Comparison of ENCODE assay signal across 23 cellular contexts in genomic region chr5:53199882-53200281, GRCh38.
A peak's percentile ranks its signal among the peaks of the same experiment; 100 is the strongest.
DNase-seq lines count a peak whose midpoint lies in the region; ATAC-seq, FAIRE-seq and TF ChIP-seq lines count a peak whose summit lies in the region.
"Had no signal": no experiment of that assay in that cellular context is flagged by ENCODE, and none has a peak within 500 bp of the region (broad histone marks: within the 10 kb centered on the region; RNA-seq: fewer than 3 reads in every experiment).

No MANE protein-coding gene starts in this region.

- dilution Hi-C loops in endothelial cell of umbilical vein (cut with MboI; ENCODE audit: extremely low pct_ligation_motif_present, low sequenced_read_pairs) = no loop called here

- no peaks in the 10 kb centered on the region for H3F3A ChIP-seq in SU-DHL-6 (ENCODE audit: insufficient read depth)

- POLR2A ChIA-PET in HepG2 (lab: Yijun Ruan, JAX) = no interaction called here
- POLR2A ChIA-PET in endothelial cell of umbilical vein (lab: Charles Lee) = no interaction called here

- FAIRE-seq in HepG2 (lab: Jason Lieb, UNC) (no peak), endothelial cell of umbilical vein (lab: Jason Lieb, UNC) (no peak)
- FAIRE-seq: A204.1, GM12891, GM19239 had no signal

- H3K4me2 ChIP-seq in HepG2 (ENCODE audit: low read depth, low read length) (no peak overlapping the region), SU-DHL-6 (ENCODE audit: low read depth, low read length, poor library complexity, severe bottlenecking) (peak overlapping the region; percentile 34), endothelial cell of umbilical vein (ENCODE audit: insufficient read depth, low read length) (no peak overlapping the region)
- H3K4me2 ChIP-seq: BLaER1, GM23338 had no signal

- H3K27me3 ChIP-seq in HepG2 (ENCODE audit: control insufficient read depth in 1 of 2, insufficient read depth in 2 of 2, low read length in 2 of 2) = no peaks in the 10 kb centered on the region
- no peaks in the 10 kb centered on the region for H3K27me3 ChIP-seq in right lobe of liver
- no peaks in the 10 kb centered on the region for H3K27me3 ChIP-seq in SU-DHL-6 (ENCODE audit: low read length)
- H3K27me3 ChIP-seq in endothelial cell of umbilical vein (ENCODE audit: control insufficient read depth in 2 of 2, insufficient read depth in 2 of 2, low read length in 2 of 2) = peaks cover 5 to 8% of the 10 kb centered on the region in 2 experiments
- H3K27me3 ChIP-seq: BLaER1 had no signal

- TF ChIP-seq EP300 in HepG2 (IDR thresholded peaks at IDR 0.05; ENCODE audit: low read depth in 2 of 2, low read length in 2 of 2) (no peak), HepG2 (CRISPR knock-in tag; IDR thresholded peaks at IDR 0.05; ENCODE audit: borderline replicate concordance) (no peak)

- in situ Hi-C loops in HepG2 (cut with HindIII; ENCODE audit: extremely low pct_ligation_motif_present, low pct_unique_long_range_greater_than_20kb) = no loop called here

- no peaks in the 10 kb centered on the region for H3K4me1 ChIP-seq in HepG2 (ENCODE audit: insufficient read depth, low read length)
- no peaks in the 10 kb centered on the region for H3K4me1 ChIP-seq in right lobe of liver
- no peaks in the 10 kb centered on the region for H3K4me1 ChIP-seq in endothelial cell of umbilical vein (ENCODE audit: control insufficient read depth, extremely low read depth, insufficient read depth, low read length)
- H3K4me1 ChIP-seq: BLaER1, Caco-2 had no signal

- H3K4me3 ChIP-seq in HepG2 (replicated peaks in 1 of 3; ENCODE audit: insufficient read depth in 1 of 3, low read depth in 2 of 3, low read length in 3 of 3) (no peak overlapping the region), right lobe of liver (no peak overlapping the region), SU-DHL-6 (ENCODE audit: insufficient read depth, low read length, poor library complexity, severe bottlenecking) (no peak overlapping the region), endothelial cell of umbilical vein (replicated peaks in 1 of 3; ENCODE audit: insufficient read depth in 1 of 3, low read depth in 1 of 3, low read length in 3 of 3) (no peak overlapping the region)
- H3K4me3 ChIP-seq: BLaER1, GM23338 had no signal

- CTCF ChIA-PET in HepG2 (lab: Yijun Ruan, JAX; ENCODE audit: low intra/inter-chr PET ratio, low total read pairs) = no interaction called here
- CTCF ChIA-PET in endothelial cell of umbilical vein (lab: Charles Lee) = no interaction called here

- H3K27ac ChIP-seq in HepG2 (ENCODE audit: extremely low read length, insufficient read depth, low read length) (no peak overlapping the region), right lobe of liver (no peak overlapping the region), SU-DHL-6 (ENCODE audit: low read depth, low read length) (peak overlapping the region; percentile 41), endothelial cell of umbilical vein (ENCODE audit: insufficient read depth, low read depth, low read length) (no peak overlapping the region)
- H3K27ac ChIP-seq: 22Rv1, BLaER1, C4-2B had no signal

- TF ChIP-seq POLR2A in HepG2 (IDR thresholded peaks at IDR 0.05; ENCODE audit: insufficient read depth in 1 of 2, low read depth in 2 of 2, low read length in 2 of 2) (no peak), right lobe of liver (IDR thresholded peaks at IDR 0.05) (no peak), endothelial cell of umbilical vein (IDR thresholded peaks at IDR 0.05; ENCODE audit: low read depth, low read length) (no peak)

- no peak overlapping the region for H2AFZ ChIP-seq in HepG2 (ENCODE audit: low read length)
- peak overlapping the region; percentile 92 for H2AFZ ChIP-seq in SU-DHL-6 (ENCODE audit: low read depth, low read length, severe bottlenecking)
- peak overlapping the region; percentile 43 for H2AFZ ChIP-seq in endothelial cell of umbilical vein (ENCODE audit: low read depth, low read length)

- intact Hi-C loops in HepG2 (cut with micrococcal nuclease; ENCODE audit: unreplicated experiment) (no loop called here), right lobe of liver (cut with DNase I) (no loop called here), endothelial cell of umbilical vein (cut with micrococcal nuclease) (no loop called here)

- BruUV-seq in HepG2 (replicated peaks; lab: Mats Ljungman, UMichigan) (no TSS peak), endothelial cell of umbilical vein (replicated peaks; lab: Mats Ljungman, UMichigan) (no TSS peak)

- TF ChIP-seq RAD21 in HepG2 (CRISPR knock-in tag; IDR thresholded peaks at IDR 0.05) = no peak

- H3K9ac ChIP-seq in HepG2 (ENCODE audit: insufficient read depth, low read depth, low read length) = no peak overlapping the region
- H3K9ac ChIP-seq in SU-DHL-6 (ENCODE audit: low read length) = no peak overlapping the region
- H3K9ac ChIP-seq in endothelial cell of umbilical vein (replicated peaks; ENCODE audit: extremely low read depth, insufficient read depth, low read length) = no peak overlapping the region
- H3K9ac ChIP-seq: BLaER1 had no signal

- ATAC-seq in HepG2 (no peak), right lobe of liver (no peak), GM18867 (IDR thresholded peaks at IDR 0.05; ENCODE audit: unreplicated experiment) (no peak), GM19452 (IDR thresholded peaks at IDR 0.05; ENCODE audit: unreplicated experiment) (no peak)
- ATAC-seq: CD8-positive, alpha-beta T cell; GM23338; HCT116 had no signal

- H3K9me3 ChIP-seq in HepG2 (ENCODE audit: low read length) = no peaks in the 10 kb centered on the region
- no peaks in the 10 kb centered on the region for H3K9me3 ChIP-seq in right lobe of liver
- no peaks in the 10 kb centered on the region for H3K9me3 ChIP-seq in SU-DHL-6 (ENCODE audit: insufficient read depth, low read length)
- H3K9me3 ChIP-seq in endothelial cell of umbilical vein (replicated peaks; ENCODE audit: control insufficient read depth, insufficient read depth, low read length) = no peaks in the 10 kb centered on the region
- H3K9me3 ChIP-seq: BLaER1, Caco-2 had no signal

- H4K20me1 ChIP-seq in HepG2 (ENCODE audit: insufficient read depth, low read length) (no peaks in the 10 kb centered on the region), SU-DHL-6 (ENCODE audit: low read depth, low read length) (no peaks in the 10 kb centered on the region), endothelial cell of umbilical vein (replicated peaks; ENCODE audit: control insufficient read depth, extremely low read depth, insufficient read depth, low read length) (no peaks in the 10 kb centered on the region)
- H4K20me1 ChIP-seq: BLaER1 had no signal

- H3K36me3 ChIP-seq in HepG2 (replicated peaks in 1 of 2; ENCODE audit: control insufficient read depth in 1 of 2, insufficient read depth in 2 of 2, low read length in 2 of 2) (no peaks in the 10 kb centered on the region), right lobe of liver (no peaks in the 10 kb centered on the region), SU-DHL-6 (ENCODE audit: low read length) (no peaks in the 10 kb centered on the region), endothelial cell of umbilical vein (ENCODE audit: control insufficient read depth in 2 of 2, extremely low read depth in 1 of 2, insufficient read depth in 2 of 2, low read length in 2 of 2) (no peaks in the 10 kb centered on the region)
- H3K36me3 ChIP-seq: BLaER1 had no signal

- DNase-seq in HepG2 (ENCODE audit: low spot score) (no peak), right lobe of liver (no peak), endothelial cell of umbilical vein (ENCODE audit: low read depth, low spot score) (no peak), NCI-H187 (lab: John Stamatoyannopoulos, UW) (no peak)
- no peak for DNase-seq in stimulated activated CD8-positive, alpha-beta memory T cell treated with anti-CD3 and anti-CD28 coated beads, Interleukin-4, amount 100 ng/mL, for 48 hours
- DNase-seq: Caco-2; CD4-positive, CD25-positive, alpha-beta regulatory T cell; CD8-positive, alpha-beta T cell; DMS153; EL; GF-D8; H9 had no signal

- H3K9me1 ChIP-seq in endothelial cell of umbilical vein (replicated peaks; ENCODE audit: control insufficient read depth, extremely low read depth, insufficient read depth, low read length) = no peaks in the 10 kb centered on the region

- H3K79me2 ChIP-seq in HepG2 (ENCODE audit: insufficient read depth, low read length) = no peaks in the 10 kb centered on the region
- H3K79me2 ChIP-seq in SU-DHL-6 (ENCODE audit: insufficient read depth, low read length) = no peaks in the 10 kb centered on the region
- H3K79me2 ChIP-seq in endothelial cell of umbilical vein (ENCODE audit: control insufficient read depth, insufficient read depth, low read length) = no peaks in the 10 kb centered on the region

- no peaks in the 10 kb centered on the region for H3K9me2 ChIP-seq in SU-DHL-6 (replicated peaks; ENCODE audit: insufficient read depth, low read length)

- no peak for TF ChIP-seq CTCF in HepG2 (CRISPR knock-in tag; IDR thresholded peaks at IDR 0.05)
- no peak for TF ChIP-seq CTCF in right lobe of liver (IDR thresholded peaks at IDR 0.05)
- no peak for TF ChIP-seq CTCF in SU-DHL-6 (IDR thresholded peaks at IDR 0.05; ENCODE audit: insufficient read depth, low read length, poor library complexity, severe bottlenecking)
- no peak for TF ChIP-seq CTCF in endothelial cell of umbilical vein (IDR thresholded peaks at IDR 0.05; ENCODE audit: extremely low read depth in 1 of 2, insufficient read depth in 1 of 2, low read depth in 1 of 2, low read length in 2 of 2)

TF ChIP-seq in HepG2, 621 proteins besides CTCF, POLR2A, EP300 and RAD21 (continues in another document):
- TF ChIP-seq ZFP62 (CRISPR knock-in tag; IDR thresholded peaks at IDR 0.05) (no peak), ZNF567 (CRISPR knock-in tag; IDR thresholded peaks at IDR 0.05; ENCODE audit: borderline replicate concordance) (no peak)

TF ChIP-seq in endothelial cell of umbilical vein, 7 proteins besides CTCF, POLR2A, EP300 and RAD21:
- no peak for TF ChIP-seq MYC (IDR thresholded peaks at IDR 0.05; ENCODE audit: low read depth, low read length)
- TF ChIP-seq EZH2 (IDR thresholded peaks at IDR 0.05; ENCODE audit: borderline replicate concordance, low read depth, low read length, severe bottlenecking) = no peak
- no peak for TF ChIP-seq JUN (IDR thresholded peaks at IDR 0.05; ENCODE audit: borderline replicate concordance, insufficient read depth, insufficient read length, low read depth)
- TF ChIP-seq MAX (IDR thresholded peaks at IDR 0.05; ENCODE audit: insufficient read depth, insufficient read length) = no peak
- no peak for TF ChIP-seq GATA2 (IDR thresholded peaks at IDR 0.05; ENCODE audit: insufficient read depth, insufficient read length, low read depth, low read length)
- no peak for TF ChIP-seq FOS (IDR thresholded peaks at IDR 0.05; ENCODE audit: borderline replicate concordance, insufficient read depth, low read length)
- TF ChIP-seq POLR2AphosphoS5 (IDR thresholded peaks at IDR 0.05; ENCODE audit: insufficient read depth, low read depth, low read length) = no peak
TF ChIP-seq in endothelial cell of umbilical vein: peak in this region for 0.
